ENCODE assay signal across 18 cellular contexts in genomic region chr16:68354816-68355215, GRCh38.
"Had no signal": no experiment of that assay in that cellular context is flagged by ENCODE, and none has a peak within 500 bp of the region (broad histone marks: within the 10 kb centered on the region; RNA-seq: fewer than 3 reads in every experiment).

No MANE protein-coding gene starts in this region.

- H3K9me3 ChIP-seq: esophagus muscularis mucosa, gastroesophageal sphincter, pancreas, tibial artery, upper lobe of left lung, uterus had no signal

- H3K27me3 ChIP-seq: esophagus muscularis mucosa, gastroesophageal sphincter, pancreas, tibial artery, upper lobe of left lung, uterus had no signal

- H3K27ac Mint-ChIP-seq: dendritic cell treated with granulocyte-macrophage colony-stimulating factor and Interleukin-4, amounts not matched to agents 40 ng/mL and 50 ng/mL, for 4 days; progenitor cell of endocrine pancreas had no signal

- H3K4me3 Mint-ChIP-seq: dendritic cell treated with granulocyte-macrophage colony-stimulating factor and Interleukin-4, amounts not matched to agents 40 ng/mL and 50 ng/mL, for 4 days had no signal

- ATAC-seq: effector memory CD8-positive, alpha-beta T cell; gastroesophageal sphincter; naive thymus-derived CD8-positive, alpha-beta T cell; pancreas; right cardiac atrium had no signal

- H3K4me1 ChIP-seq: gastroesophageal sphincter, pancreas, tibial artery, uterus had no signal

- H3K4me3 ChIP-seq: esophagus muscularis mucosa, gastroesophageal sphincter, pancreas, tibial artery, upper lobe of left lung, uterus had no signal

- H3K27me3 Mint-ChIP-seq: effector memory CD8-positive, alpha-beta T cell; naive thymus-derived CD8-positive, alpha-beta T cell; progenitor cell of endocrine pancreas had no signal

- H3K9me3 Mint-ChIP-seq: dendritic cell treated with granulocyte-macrophage colony-stimulating factor and Interleukin-4, amounts not matched to agents 40 ng/mL and 50 ng/mL, for 4 days; effector memory CD8-positive, alpha-beta T cell; immature natural killer cell; naive thymus-derived CD8-positive, alpha-beta T cell had no signal

- DNase-seq: effector memory CD8-positive, alpha-beta T cell; immature natural killer cell; left cardiac atrium; mammary epithelial cell; small intestine; stimulated activated CD4-positive, alpha-beta T cell treated with anti-CD3 and anti-CD28 coated beads, Interleukin-12 subunit alpha, Interleukin-12 subunit beta, amount 100 ng/mL, for 4 hours; stimulated activated naive CD4-positive, alpha-beta T cell treated with Interleukin-2 at 50 U/mL for 16 hours; tibial artery; upper lobe of left lung; uterus had no signal

- H3K27ac ChIP-seq: epithelial cell of prostate, esophagus muscularis mucosa, gastroesophageal sphincter, pancreas, tibial artery, upper lobe of left lung, uterus had no signal

- H3K36me3 ChIP-seq: uterus had no signal
